17 cellular contexts compared by ENCODE assay signal in genomic region chr11:86761978-86762377, GRCh38. TPM values are rescaled to one million over a fixed set of nuclear protein-coding genes. Genes with fewer than 3 reads are reported as not detected.
DNase-seq lines count a peak whose midpoint lies in the region; ATAC-seq and TF ChIP-seq lines count a peak whose summit lies in the region.
"Had no signal": no experiment of that assay in that cellular context is flagged by ENCODE, and none has a peak within 500 bp of the region (broad histone marks: within the 10 kb centered on the region; RNA-seq: fewer than 3 reads in every experiment).

No MANE protein-coding gene starts in this region.

- peak overlapping the region; percentile 78 for H3K23ac ChIP-seq in IMR-90 (ENCODE audit: low read depth, low read length)

- no peak for TF ChIP-seq CTCF in IMR-90 (conservative IDR thresholded peaks at IDR 0.05; ENCODE audit: low read depth, low read length)
- TF ChIP-seq CTCF in fibroblast of the aortic adventitia (IDR thresholded peaks at IDR 0.05; ENCODE audit: insufficient read depth, low read length), result no peak
- TF ChIP-seq CTCF in thyroid gland (IDR thresholded peaks at IDR 0.05), result no peak

- H2BK120ac ChIP-seq in IMR-90 (ENCODE audit: low read depth, low read length), result peak overlapping the region; percentile 98

- no peaks in the 10 kb centered on the region for H3K36me3 Mint-ChIP-seq in activated naive CD8-positive, alpha-beta T cell treated with anti-CD3 and anti-CD28 coated beads, Interleukin-2, amount 50 U/mL, for 24 hours (ENCODE audit: low read depth)
- H3K36me3 Mint-ChIP-seq: stimulated activated naive B cell treated with anti-CD40 and anti-IgM and Interleukin-4, amounts not matched to agents 10 μg/mL and 1 μg/mL and 100 μg/mL, for 72 hours; WTC11 had no signal

- peak overlapping the region; percentile 42; the same call in 1 of the 2 replicates for H3K27ac ChIP-seq in IMR-90 (ENCODE audit: insufficient read depth, low read length)
- H3K27ac ChIP-seq in thyroid gland, result no peak overlapping the region
- H3K27ac ChIP-seq: upper lobe of right lung had no signal

- peak overlapping the region; percentile 70; the same call in 1 of the 2 replicates for H4K5ac ChIP-seq in IMR-90 (ENCODE audit: low read depth, low read length)

- H3K27me3 ChIP-seq in IMR-90 (ENCODE audit: control insufficient read depth, insufficient read depth, low read length) (no peaks in the 10 kb centered on the region), thyroid gland (no peaks in the 10 kb centered on the region)
- H3K27me3 ChIP-seq: upper lobe of right lung had no signal

- H3K9ac ChIP-seq in IMR-90 (ENCODE audit: low read depth, low read length), result no peak overlapping the region

- no TSS peak for BruUV-seq in IMR-90 (replicated peaks; lab: Mats Ljungman, UMichigan)

- no peak overlapping the region for H3K27ac Mint-ChIP-seq in activated naive CD8-positive, alpha-beta T cell treated with anti-CD3 and anti-CD28 coated beads, Interleukin-2, amount 50 U/mL, for 24 hours
- H3K27ac Mint-ChIP-seq: activated T-helper 17 cell treated with anti-CD3 and anti-CD28 coated beads, Interleukin-2, amount 50 U/mL, for 72 hours; stimulated activated naive B cell treated with anti-CD40 and anti-IgM and Interleukin-4, amounts not matched to agents 10 μg/mL and 1 μg/mL and 100 μg/mL, for 72 hours; WTC11 had no signal

- H3K9me1 ChIP-seq in IMR-90 (ENCODE audit: insufficient read depth, low read length), result peaks cover 8% of the 10 kb centered on the region; the same call in 1 of the 2 replicates

- POLR2A ChIA-PET in IMR-90 (lab: Charles Lee; ENCODE audit: unreplicated experiment), result interaction anchor here (0.6 kb wide), 1 partner anchor 10 kb away, joined by 3 read pairs; no protein-coding TSS in a partner anchor

- H4K91ac ChIP-seq in IMR-90 (ENCODE audit: insufficient read depth, low read depth, low read length), result peak overlapping the region; percentile 91

- H2BK5ac ChIP-seq in IMR-90 (ENCODE audit: low read depth, low read length, poor library complexity, severe bottlenecking), result peak overlapping the region; percentile 90

- peak overlapping the region; percentile 82 for H2AFZ ChIP-seq in IMR-90 (replicated peaks; ENCODE audit: low read length, poor library complexity)

- no peaks in the 10 kb centered on the region for H3K4me1 Mint-ChIP-seq in activated naive CD8-positive, alpha-beta T cell treated with anti-CD3 and anti-CD28 coated beads, Interleukin-2, amount 50 U/mL, for 24 hours
- H3K4me1 Mint-ChIP-seq: activated T-helper 17 cell treated with anti-CD3 and anti-CD28 coated beads, Interleukin-2, amount 50 U/mL, for 72 hours; stimulated activated naive B cell treated with anti-CD40 and anti-IgM and Interleukin-4, amounts not matched to agents 10 μg/mL and 1 μg/mL and 100 μg/mL, for 72 hours had no signal

- H3K4me2 ChIP-seq in IMR-90 (ENCODE audit: low read depth, low read length), result no peak overlapping the region

- no peak for TF ChIP-seq RAD21 in IMR-90 (IDR thresholded peaks at IDR 0.05; ENCODE audit: low read length)

- H3K4ac ChIP-seq in IMR-90 (ENCODE audit: low read depth, low read length), result peak overlapping the region; percentile 91

- H2AK5ac ChIP-seq in IMR-90 (ENCODE audit: low read depth, low read length), result peak overlapping the region; percentile 97

- no peak overlapping the region for H3K4me3 ChIP-seq in IMR-90 (ENCODE audit: insufficient read depth, low read depth, low read length)
- no peak overlapping the region for H3K4me3 ChIP-seq in fibroblast of the aortic adventitia (ENCODE audit: low read depth, low read length)
- H3K4me3 ChIP-seq in thyroid gland (replicated peaks in 1 of 3), result no peak overlapping the region
- H3K4me3 ChIP-seq: upper lobe of right lung had no signal

- intact Hi-C loops in IMR-90 (cut with micrococcal nuclease) (no loop called here), thyroid gland (cut with DNase I) (no loop called here)

- no peaks in the 10 kb centered on the region for H3K79me1 ChIP-seq in IMR-90 (ENCODE audit: low read depth in 1 of 2, low read length in 2 of 2)

- peak overlapping the region; percentile 31 to 86 for H4K8ac ChIP-seq in IMR-90 (ENCODE audit: low read depth in 2 of 2, low read length in 2 of 2)

- dilution Hi-C loops in IMR-90 (cut with HindIII; ENCODE audit: low sequenced_read_pairs, unreplicated experiment), result no loop called here

- H2BK15ac ChIP-seq in IMR-90 (ENCODE audit: low read depth, low read length), result peak overlapping the region; percentile 93; the same call in 2 of the 3 replicates

- TF ChIP-seq POLR2A in IMR-90 (IDR thresholded peaks at IDR 0.05; ENCODE audit: low read depth, low read length) (no peak), thyroid gland (IDR thresholded peaks at IDR 0.05) (no peak)

- H3K9me3 ChIP-seq in IMR-90 (ENCODE audit: control insufficient read depth, insufficient read depth, low read length) (no peaks in the 10 kb centered on the region), thyroid gland (no peaks in the 10 kb centered on the region)
- H3K9me3 ChIP-seq: upper lobe of right lung had no signal

- H3K9me3 Mint-ChIP-seq in activated naive CD8-positive, alpha-beta T cell treated with anti-CD3 and anti-CD28 coated beads, Interleukin-2, amount 50 U/mL, for 24 hours, result no peaks in the 10 kb centered on the region
- H3K9me3 Mint-ChIP-seq: activated T-helper 17 cell treated with anti-CD3 and anti-CD28 coated beads, Interleukin-2, amount 50 U/mL, for 72 hours; stimulated activated naive B cell treated with anti-CD40 and anti-IgM and Interleukin-4, amounts not matched to agents 10 μg/mL and 1 μg/mL and 100 μg/mL, for 72 hours had no signal

- H3K4me3 Mint-ChIP-seq in activated naive CD8-positive, alpha-beta T cell treated with anti-CD3 and anti-CD28 coated beads, Interleukin-2, amount 50 U/mL, for 24 hours, result no peak overlapping the region
- H3K4me3 Mint-ChIP-seq: activated T-helper 17 cell treated with anti-CD3 and anti-CD28 coated beads, Interleukin-2, amount 50 U/mL, for 72 hours; stimulated activated naive B cell treated with anti-CD40 and anti-IgM and Interleukin-4, amounts not matched to agents 10 μg/mL and 1 μg/mL and 100 μg/mL, for 72 hours; WTC11 had no signal

- H2BK20ac ChIP-seq in IMR-90 (ENCODE audit: low read depth, low read length), result peak overlapping the region; percentile 92

- CTCF ChIA-PET in IMR-90 (lab: Yijun Ruan, JAX), result no interaction called here

- H3K27me3 Mint-ChIP-seq in activated naive CD8-positive, alpha-beta T cell treated with anti-CD3 and anti-CD28 coated beads, Interleukin-2, amount 50 U/mL, for 24 hours, result peaks cover 7% of the 10 kb centered on the region
- H3K27me3 Mint-ChIP-seq: activated T-helper 17 cell treated with anti-CD3 and anti-CD28 coated beads, Interleukin-2, amount 50 U/mL, for 72 hours; stimulated activated naive B cell treated with anti-CD40 and anti-IgM and Interleukin-4, amounts not matched to agents 10 μg/mL and 1 μg/mL and 100 μg/mL, for 72 hours had no signal

- in situ Hi-C loops in IMR-90 (cut with MboI; ENCODE audit: low sequenced_read_pairs), result no loop called here

- H3K36me3 ChIP-seq in IMR-90 (ENCODE audit: control insufficient read depth, insufficient read depth, low read length) (no peaks in the 10 kb centered on the region), thyroid gland (no peaks in the 10 kb centered on the region)
- H3K36me3 ChIP-seq: upper lobe of right lung had no signal

- H3K4me1 ChIP-seq in IMR-90 (ENCODE audit: control insufficient read depth, insufficient read depth, low read length) (peaks cover 10% of the 10 kb centered on the region; the same call in 1 of the 2 replicates), thyroid gland (no peaks in the 10 kb centered on the region)
- H3K4me1 ChIP-seq: upper lobe of right lung had no signal

- H3K18ac ChIP-seq in IMR-90 (ENCODE audit: low read depth, low read length), result peak overlapping the region; percentile 71

- ATAC-seq in IMR-90 (ENCODE audit: low read depth) (peak; percentile 82), HG02571 (IDR thresholded peaks at IDR 0.05; ENCODE audit: unreplicated experiment) (no peak)
- no peak for ATAC-seq in activated naive CD8-positive, alpha-beta T cell treated with anti-CD3 and anti-CD28 coated beads, Interleukin-2, amount 50 U/mL, for 24 hours
- ATAC-seq: PC-3; stimulated activated naive B cell treated with anti-CD40 and anti-IgM and Interleukin-4, amounts not matched to agents 10 μg/mL and 1 μg/mL and 100 μg/mL, for 72 hours; upper lobe of right lung; WTC11 had no signal

- no CpG with 5 or more reads among the region's 2 CpGs for WGBS in IMR-90 (ENCODE audit: extremely low coverage in 2 of 2, insufficient read length in 1 of 2), 2 experiments
- WGBS in thyroid gland, 2 donors, result 60 to 73% methylated on average over 2 of the region's 2 CpGs

- DNase-seq in AG08395 (ENCODE audit: low spot score) (peak; percentile 77), IMR-90 (peak; percentile 72), amniotic epithelial cell (ENCODE audit: low read depth) (peak; percentile 71), fibroblast of the aortic adventitia (ENCODE audit: low read depth) (peak; percentile 80), thyroid gland (no peak), globus pallidus (ENCODE audit: low spot score) (no peak)
- DNase-seq in activated naive CD8-positive, alpha-beta T cell treated with anti-CD3 and anti-CD28 coated beads, Interleukin-2, amount 50 U/mL, for 24 hours, result no peak
- DNase-seq: aorta; NCI-H187; NCI-H524 treated with DMSO at 0.1 percent for 48 hours; PC-3; posterior cingulate gyrus; stimulated activated naive B cell treated with anti-CD40 and anti-IgM and Interleukin-4, amounts not matched to agents 10 μg/mL and 1 μg/mL and 100 μg/mL, for 72 hours; upper lobe of right lung had no signal

- peak overlapping the region; percentile 88 for H2AK9ac ChIP-seq in IMR-90 (replicated peaks; ENCODE audit: low read depth, low read length, poor library complexity)

- peak overlapping the region; percentile 43; the same call in 1 of the 2 replicates for H3K56ac ChIP-seq in IMR-90 (ENCODE audit: extremely low read depth, insufficient read depth, low read length)

- H4K20me1 ChIP-seq in IMR-90 (ENCODE audit: insufficient read depth, low read length), result no peaks in the 10 kb centered on the region

- peak overlapping the region; percentile 96 for H3K14ac ChIP-seq in IMR-90 (replicated peaks; ENCODE audit: low read depth, low read length)

TF ChIP-seq in IMR-90, 13 proteins besides CTCF, POLR2A, EP300 and RAD21 (continues in another document):
- TF ChIP-seq NFE2L2 (IDR thresholded peaks at IDR 0.05; ENCODE audit: low read depth, low read length), result peak; percentile 84

RNA-seq across cellular contexts. Expression of gene PRSS23, which starts 38.4 kb away (rescaled TPM):
- total RNA-seq in IMR-90 (2012; rRNA removed) (123 and 199 TPM in 2 replicates), fibroblast of the aortic adventitia (ENCODE audit: low replicate concordance) (132 and 410 TPM in 2 replicates), thyroid gland (10 to 100 TPM; 26.4 to 47.8 (median 36.2) TPM)
- 82.8 and 100 TPM in 2 replicates for polyA plus RNA-seq in IMR-90 (2012; rRNA removed)
- 29.4 and 33.7 TPM in 2 replicates for polyA plus RNA-seq in IMR-90 (2012; cell fraction: cytosol; rRNA removed)
- 12.6 and 23.8 TPM in 2 replicates for polyA plus RNA-seq in IMR-90 (2012; cell fraction: nucleus; rRNA removed; ENCODE audit: low replicate concordance)

Comparison
In these comparisons a context has a peak if more than half of its experiments do, and no peak if none do; other contexts are left out.
1. DNase-seq: peak in AG08395 (single experiment), IMR-90 (single experiment), amniotic epithelial cell (single experiment) and fibroblast of the aortic adventitia (single experiment); none in thyroid gland (0 of 2), globus pallidus (single experiment) and activated naive CD8-positive, alpha-beta T cell treated with anti-CD3 and anti-CD28 coated beads, Interleukin-2, amount 50 U/mL, for 24 hours (single experiment).